ENCODE assay signal across 8 cellular contexts in the genomic region with DNA sequence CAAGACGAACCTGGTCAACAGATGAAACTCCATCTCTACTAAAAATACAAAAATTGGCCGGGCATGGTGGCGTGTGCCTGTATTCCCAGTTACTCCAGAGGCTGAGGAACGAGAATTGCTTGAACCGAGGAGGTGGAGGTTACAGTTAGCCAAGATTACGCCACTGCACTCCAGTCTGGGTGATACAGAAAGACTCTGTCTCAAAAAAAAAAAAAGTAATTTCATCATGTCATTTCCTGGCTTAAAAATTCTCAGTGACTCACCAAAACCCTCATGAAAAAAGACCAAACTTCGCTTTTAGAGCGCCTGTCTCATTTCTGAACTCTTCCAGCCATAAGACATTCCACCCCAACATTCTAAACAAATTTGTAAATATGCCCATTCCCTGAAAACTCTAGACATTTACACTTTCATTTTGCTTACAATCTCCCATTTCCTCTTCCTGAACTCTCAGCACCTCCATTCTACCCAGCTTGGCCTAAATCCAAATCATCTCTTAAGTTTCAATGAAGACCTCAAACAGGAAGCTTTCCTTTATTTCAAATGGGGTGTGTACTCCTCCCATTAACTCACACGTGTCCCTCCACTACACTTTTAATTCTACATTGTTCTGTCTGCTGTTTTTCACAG. TPM values are rescaled to one million over a fixed set of nuclear protein-coding genes. Genes with fewer than 3 reads are reported as not detected.
DNase-seq lines count a peak whose midpoint lies in the region; ATAC-seq lines count a peak whose summit lies in the region.

No MANE protein-coding gene starts in this region.

- ATAC-seq in HG03571 (IDR thresholded peaks at IDR 0.05; ENCODE audit: unreplicated experiment) (no peak), HG03039 (IDR thresholded peaks at IDR 0.05; ENCODE audit: unreplicated experiment) (no peak)

- peak overlapping the region; percentile 36 to 60 for H3K27ac ChIP-seq in esophagus (ENCODE audit: low read depth in 2 of 2, low read length in 1 of 2)
- H3K27ac ChIP-seq in skin epidermis, result peak overlapping the region in 13 of 21 experiments; percentile 2 to 75 (median 59)

- H3K36me3 ChIP-seq in esophagus (ENCODE audit: control insufficient read depth in 2 of 2, insufficient read depth in 2 of 2, low read length in 1 of 2), result no peaks in the 10 kb centered on the region

- H3K9me3 ChIP-seq in esophagus (ENCODE audit: control insufficient read depth in 2 of 2, insufficient read depth in 1 of 2, low read depth in 1 of 2, low read length in 1 of 2), result peaks cover 0 to under 1% of the 10 kb centered on the region in 2 donors

- 38 to 47% methylated on average over 9 of the region's 9 CpGs for WGBS in esophagus, 2 donors

- no peaks in the 10 kb centered on the region for H3K4me1 ChIP-seq in esophagus (ENCODE audit: control insufficient read depth in 2 of 2, insufficient read depth in 2 of 2, low read length in 1 of 2)

- H3K4me3 ChIP-seq in esophagus (ENCODE audit: low read depth in 1 of 2, low read length in 2 of 2) (no peak overlapping the region), skin epidermis (peak overlapping the region in 1 of 7 experiments; percentile 5)

- DNase-seq in NCI-H345 (lab: John Stamatoyannopoulos, UW), result peak; percentile 5
- DNase-seq in NCI-H345 treated with DMSO at 0.1 percent for 48 hours (lab: John Stamatoyannopoulos, UW; ENCODE audit: unreplicated experiment), result no peak
- peak; percentile 91 for DNase-seq in SIG-M5 treated with dmso at 0.1 percent for 504 hours (lab: John Stamatoyannopoulos, UW; ENCODE audit: unreplicated experiment)
- no peak for DNase-seq in pons (ENCODE audit: low spot score)

- H3K27me3 ChIP-seq in esophagus (ENCODE audit: control insufficient read depth in 1 of 2, insufficient read depth in 2 of 2, low read length in 2 of 2), result no peaks in the 10 kb centered on the region

RNA-seq across cellular contexts. Expression of a gene that starts 50.5 kb away (rescaled TPM):
- 10 to 100 TPM; 29.3 to 30.4 TPM for polyA plus RNA-seq in esophagus

Comparison
In these comparisons a context has a peak if more than half of its experiments do, and no peak if none do; other contexts are left out.
1. DNase-seq: peak in NCI-H345 (single experiment) and SIG-M5 treated with dmso at 0.1 percent for 504 hours (single experiment); none in NCI-H345 treated with DMSO at 0.1 percent for 48 hours (single experiment) and pons (single experiment).